In the genomic region with DNA sequence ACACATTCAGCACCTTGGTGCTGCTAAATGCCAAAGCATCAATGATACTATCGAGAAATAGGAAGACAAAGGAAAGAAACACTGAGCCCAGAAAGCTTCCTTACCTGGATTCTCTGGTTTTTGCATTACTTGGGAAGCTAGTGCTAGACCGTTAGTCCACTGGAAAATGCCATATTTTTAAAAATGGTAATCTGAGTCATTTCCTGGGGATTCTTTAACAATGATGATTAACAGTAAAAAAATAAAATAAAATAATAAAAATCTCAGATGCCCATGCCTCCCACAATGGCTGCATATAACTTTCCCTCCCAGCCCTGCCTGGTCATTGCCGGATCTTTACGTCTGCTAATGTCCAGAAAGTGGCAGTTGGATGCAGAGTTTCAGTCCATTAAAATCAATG, we compare ENCODE assay signal across 23 cellular contexts.
"Had no signal": no experiment of that assay in that cellular context is flagged by ENCODE, and none has a peak within 500 bp of the region (broad histone marks: within the 10 kb centered on the region; RNA-seq: fewer than 3 reads in every experiment).

No MANE protein-coding gene starts in this region.

- H3K27me3 ChIP-seq: right lobe of liver, thyroid gland had no signal

- DNase-seq: activated CD4-positive, alpha-beta T cell treated with anti-CD3 and anti-CD28 coated beads, Interleukin-2, amount 50 U/mL, for 48 hours; activated CD8-positive, alpha-beta memory T cell treated with anti-CD3 and anti-CD28 coated beads, Interleukin-2, amount 50 U/mL, for 48 hours; activated naive CD4-positive, alpha-beta T cell treated with Interleukin-2 at 50 U/mL for 16 hours; activated naive CD8-positive, alpha-beta T cell treated with anti-CD3 and anti-CD28 coated beads, Interleukin-2, amount 10 ng/mL, durations not matched to agents 7 days and 5 days; activated T-cell treated with anti-CD3 and anti-CD28 coated beads, Interleukin-2, amount 50 U/mL, for 48 hours; amygdala; body of pancreas; effector CD4-positive, alpha-beta T cell; gastrocnemius medialis; head of caudate nucleus; left cardiac atrium; mesendoderm; mucosa of descending colon; occipital lobe; right lobe of liver; stimulated activated CD4-positive, alpha-beta T cell treated with anti-CD3 and anti-CD28 coated beads, Interleukin-4, amount 100 ng/mL, for 1 hour; stimulated activated naive CD4-positive, alpha-beta T cell; T-helper 9 cell had no signal

- H3K9me3 ChIP-seq: body of pancreas, gastrocnemius medialis, mucosa of descending colon, right lobe of liver, thyroid gland had no signal

- H3K36me3 ChIP-seq: gastrocnemius medialis, right lobe of liver, thyroid gland had no signal

- H3K36me3 Mint-ChIP-seq: activated naive CD8-positive, alpha-beta T cell treated with anti-CD3 and anti-CD28 coated beads, Interleukin-2, amount 10 ng/mL, durations not matched to agents 7 days and 5 days; WTC11 had no signal

- H3K27ac ChIP-seq: body of pancreas, right lobe of liver, thyroid gland had no signal

- FAIRE-seq: islet of Langerhans had no signal

- ATAC-seq: body of pancreas, esophagus mucosa, mucosa of descending colon, WTC11 had no signal

- H3K27ac Mint-ChIP-seq: activated naive CD8-positive, alpha-beta T cell treated with anti-CD3 and anti-CD28 coated beads, Interleukin-2, amount 10 ng/mL, durations not matched to agents 7 days and 5 days; WTC11 had no signal

- H3K4me3 Mint-ChIP-seq: activated naive CD8-positive, alpha-beta T cell treated with anti-CD3 and anti-CD28 coated beads, Interleukin-2, amount 10 ng/mL, durations not matched to agents 7 days and 5 days; neural crest cell; WTC11 had no signal

- H3K4me1 ChIP-seq: body of pancreas, gastrocnemius medialis, right lobe of liver had no signal

- H3K4me3 ChIP-seq: body of pancreas, mucosa of descending colon, right lobe of liver, thyroid gland had no signal

- H3K9me3 Mint-ChIP-seq: activated naive CD8-positive, alpha-beta T cell treated with anti-CD3 and anti-CD28 coated beads, Interleukin-2, amount 10 ng/mL, durations not matched to agents 7 days and 5 days; neural crest cell; WTC11 had no signal
